ENCODE assay signal across 16 cellular contexts in the genomic region with DNA sequence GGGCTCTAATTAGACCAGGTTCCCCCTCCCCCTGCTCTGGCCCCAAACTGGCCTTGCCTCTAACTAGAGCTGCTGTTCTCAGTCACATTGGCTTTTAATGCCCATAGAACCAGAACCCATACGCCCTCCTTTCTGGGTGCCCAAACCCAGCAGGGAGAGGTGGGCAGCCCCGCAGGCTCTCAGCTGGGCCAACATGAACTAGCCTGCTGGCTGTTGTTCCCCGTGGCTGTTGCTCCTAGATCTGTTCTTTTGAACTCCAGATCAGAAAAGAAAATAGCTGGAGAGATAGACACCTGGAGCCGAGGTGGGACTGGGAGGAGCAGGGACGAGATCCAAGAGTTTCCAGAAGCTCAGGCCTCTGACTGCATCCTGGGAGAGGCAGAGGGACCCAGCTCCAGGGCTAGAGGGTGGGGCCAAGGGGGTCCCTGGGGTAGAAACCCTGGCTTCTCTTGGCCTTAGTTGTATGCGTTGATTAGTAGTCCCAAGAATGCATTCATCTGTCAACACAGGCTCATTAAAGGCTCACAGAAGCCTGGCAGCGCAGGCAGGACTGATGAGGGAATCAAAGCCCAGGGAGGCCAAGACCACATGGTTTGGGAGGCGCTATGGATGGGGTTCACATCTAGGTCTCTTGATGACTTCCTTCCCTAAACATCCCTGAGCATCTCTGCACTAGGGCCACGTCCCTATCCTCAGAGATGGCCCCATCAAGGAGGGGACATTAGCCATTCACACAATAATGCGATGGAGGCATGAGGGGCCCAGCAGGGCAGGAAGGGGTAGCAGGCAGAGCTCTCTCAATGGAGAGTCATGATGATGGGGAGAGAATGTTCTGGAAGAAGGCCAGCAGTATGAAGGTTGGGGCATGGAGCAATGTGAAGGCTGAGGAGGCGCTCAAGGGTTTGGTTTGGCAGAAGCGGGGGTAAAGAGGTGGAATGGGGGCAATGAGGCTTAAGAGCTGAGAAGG. TPM values are rescaled to one million over a fixed set of nuclear protein-coding genes. Genes with fewer than 3 reads are reported as not detected.
A peak's percentile ranks its signal among the peaks of the same experiment; 100 is the strongest.
DNase-seq lines count a peak whose midpoint lies in the region; ATAC-seq and TF ChIP-seq lines count a peak whose summit lies in the region.
"Had no signal": no experiment of that assay in that cellular context is flagged by ENCODE, and none has a peak within 500 bp of the region (broad histone marks: within the 10 kb centered on the region; RNA-seq: fewer than 3 reads in every experiment).

No MANE protein-coding gene starts in this region.

- intact Hi-C loops in left ventricle myocardium superior (cut with micrococcal nuclease), result no loop called here
- intact Hi-C loops in activated CD4-positive, alpha-beta T cell treated with anti-CD3 and anti-CD28 coated beads for 36 hours (cut with DNase I, micrococcal nuclease), result no loop called here
- intact Hi-C loops in CD4-positive, alpha-beta memory T cell (cut with micrococcal nuclease), result no loop called here

- H3K27me3 ChIP-seq in H7 (ENCODE audit: control insufficient read depth, insufficient read depth, low read length) (no peaks in the 10 kb centered on the region), SJSA1 (replicated peaks) (no peaks in the 10 kb centered on the region), osteoblast (ENCODE audit: insufficient read depth, low read length) (no peaks in the 10 kb centered on the region)
- no peaks in the 10 kb centered on the region for H3K27me3 ChIP-seq in CD4-positive, alpha-beta memory T cell (ENCODE audit: insufficient read depth, low read length)
- H3K27me3 ChIP-seq: BLaER1 treated with 17β-estradiol and CSF1 and Interleukin-3, amounts not matched to agents 10 nM and 100 nM had no signal

- no peaks in the 10 kb centered on the region for H3K9me3 Mint-ChIP-seq in activated CD4-positive, alpha-beta T cell treated with anti-CD3 and anti-CD28 coated beads for 36 hours (ENCODE audit: low read depth)
- no peaks in the 10 kb centered on the region for H3K9me3 Mint-ChIP-seq in CD4-positive, alpha-beta memory T cell
- H3K9me3 Mint-ChIP-seq: dendritic cell treated with granulocyte-macrophage colony-stimulating factor and Interleukin-4, amounts not matched to agents 40 ng/mL and 50 ng/mL, for 4 days; T-helper 1 cell treated with Interleukin-12 subunit alpha and Interleukin-12 subunit beta and Interleukin-4 antibody, amounts not matched to agents 30 μg/mL and 1 μg/mL, for 36 hours had no signal

- peak; percentile 43 for ATAC-seq in left ventricle myocardium superior
- ATAC-seq in activated CD4-positive, alpha-beta T cell treated with anti-CD3 and anti-CD28 coated beads for 36 hours, result no peak

- H3K9me3 ChIP-seq in SJSA1 (replicated peaks) (no peaks in the 10 kb centered on the region), osteoblast (ENCODE audit: low read depth, low read length) (no peaks in the 10 kb centered on the region)
- H3K9me3 ChIP-seq in CD4-positive, alpha-beta memory T cell (ENCODE audit: control insufficient read depth in 1 of 2, low read length in 2 of 2), result no peaks in the 10 kb centered on the region
- H3K9me3 ChIP-seq: BLaER1 treated with 17β-estradiol and CSF1 and Interleukin-3, amounts not matched to agents 10 nM and 100 nM had no signal

- no peak overlapping the region for H3K4me3 Mint-ChIP-seq in activated CD4-positive, alpha-beta T cell treated with anti-CD3 and anti-CD28 coated beads for 36 hours
- no peak overlapping the region for H3K4me3 Mint-ChIP-seq in CD4-positive, alpha-beta memory T cell
- H3K4me3 Mint-ChIP-seq: dendritic cell treated with granulocyte-macrophage colony-stimulating factor and Interleukin-4, amounts not matched to agents 40 ng/mL and 50 ng/mL, for 4 days; T-helper 1 cell treated with Interleukin-12 subunit alpha and Interleukin-12 subunit beta and Interleukin-4 antibody, amounts not matched to agents 30 μg/mL and 1 μg/mL, for 36 hours had no signal

- no peak overlapping the region for H3K27ac Mint-ChIP-seq in activated CD4-positive, alpha-beta T cell treated with anti-CD3 and anti-CD28 coated beads for 36 hours
- H3K27ac Mint-ChIP-seq in CD4-positive, alpha-beta memory T cell, result no peak overlapping the region
- H3K27ac Mint-ChIP-seq: dendritic cell treated with granulocyte-macrophage colony-stimulating factor and Interleukin-4, amounts not matched to agents 40 ng/mL and 50 ng/mL, for 4 days; T-helper 1 cell treated with Interleukin-12 subunit alpha and Interleukin-12 subunit beta and Interleukin-4 antibody, amounts not matched to agents 30 μg/mL and 1 μg/mL, for 36 hours had no signal

- DNase-seq in H7, result peak; percentile 84
- DNase-seq in SJSA1 (ENCODE audit: low read depth in 1 of 2, low spot score in 2 of 2), result no peak
- no peak for DNase-seq in left ventricle myocardium superior
- DNase-seq in osteoblast (ENCODE audit: insufficient read length, low spot score, missing footprints), result peak; percentile 68
- no peak for DNase-seq in NCI-H510A treated with DMSO at 0.1 percent for 48 hours (lab: John Stamatoyannopoulos, UW)
- no peak for DNase-seq in activated CD4-positive, alpha-beta T cell treated with anti-CD3 and anti-CD28 coated beads for 36 hours
- no peak for DNase-seq in NCI-H510A (lab: John Stamatoyannopoulos, UW)
- no peak for DNase-seq in CD4-positive, alpha-beta memory T cell
- DNase-seq: activated CD4-positive, alpha-beta T cell treated with anti-CD3 and anti-CD28 coated beads, Interleukin-2, amount 50 U/mL, for 48 hours; activated naive CD4-positive, alpha-beta T cell; NCI-H1092; NK-92 treated with Interleukin-12 subunit alpha and Interleukin-12 subunit beta, amount 100 ng/mL, for 24 hours had no signal

- H3K36me3 Mint-ChIP-seq in activated CD4-positive, alpha-beta T cell treated with anti-CD3 and anti-CD28 coated beads for 36 hours (ENCODE audit: low read depth), result no peaks in the 10 kb centered on the region
- H3K36me3 Mint-ChIP-seq in CD4-positive, alpha-beta memory T cell, result no peaks in the 10 kb centered on the region

- POLR2A ChIA-PET in activated CD4-positive, alpha-beta T cell treated with anti-CD3 and anti-CD28 coated beads for 36 hours (lab: Charles Lee), result no interaction called here
- POLR2A ChIA-PET in CD4-positive, alpha-beta memory T cell (lab: Charles Lee; ENCODE audit: partially characterized antibody), result no interaction called here

- H3K4me2 ChIP-seq in osteoblast (ENCODE audit: insufficient read depth, low read length), result no peak overlapping the region
- H3K4me2 ChIP-seq: BLaER1 treated with 17β-estradiol and CSF1 and Interleukin-3, amounts not matched to agents 10 nM and 100 nM had no signal

- H3K4me3 ChIP-seq in H7 (ENCODE audit: insufficient read depth, low read depth, low read length), result no peak overlapping the region
- H3K4me3 ChIP-seq in SJSA1, result no peak overlapping the region
- no peak overlapping the region for H3K4me3 ChIP-seq in osteoblast (ENCODE audit: insufficient read depth, low read length)
- H3K4me3 ChIP-seq in CD4-positive, alpha-beta memory T cell (ENCODE audit: low read length in 2 of 2), result no peak overlapping the region
- H3K4me3 ChIP-seq: BLaER1 treated with 17β-estradiol and CSF1 and Interleukin-3, amounts not matched to agents 10 nM and 100 nM had no signal

- H3K27ac ChIP-seq in SJSA1, result peak overlapping the region; percentile 95
- H3K27ac ChIP-seq in osteoblast (ENCODE audit: low read depth, low read length), result no peak overlapping the region
- H3K27ac ChIP-seq in CD4-positive, alpha-beta memory T cell (ENCODE audit: low read depth, low read length), result no peak overlapping the region
- H3K27ac ChIP-seq: BLaER1 treated with 17β-estradiol and CSF1 and Interleukin-3, amounts not matched to agents 10 nM and 100 nM had no signal

- H3K36me3 ChIP-seq in H7 (replicated peaks; ENCODE audit: control insufficient read depth, insufficient read depth, low read length) (no peaks in the 10 kb centered on the region), SJSA1 (no peaks in the 10 kb centered on the region), osteoblast (ENCODE audit: insufficient read depth, low read length) (no peaks in the 10 kb centered on the region)
- H3K36me3 ChIP-seq in CD4-positive, alpha-beta memory T cell (ENCODE audit: insufficient read depth, low read length), result no peaks in the 10 kb centered on the region
- H3K36me3 ChIP-seq: BLaER1 treated with 17β-estradiol and CSF1 and Interleukin-3, amounts not matched to agents 10 nM and 100 nM had no signal

- H3K4me1 Mint-ChIP-seq in activated CD4-positive, alpha-beta T cell treated with anti-CD3 and anti-CD28 coated beads for 36 hours, result no peaks in the 10 kb centered on the region
- no peaks in the 10 kb centered on the region for H3K4me1 Mint-ChIP-seq in CD4-positive, alpha-beta memory T cell

- no peak for TF ChIP-seq CTCF in osteoblast (IDR thresholded peaks at IDR 0.05; ENCODE audit: extremely low read depth, low read depth, low read length)

- no peaks in the 10 kb centered on the region for H3K27me3 Mint-ChIP-seq in activated CD4-positive, alpha-beta T cell treated with anti-CD3 and anti-CD28 coated beads for 36 hours
- no peaks in the 10 kb centered on the region for H3K27me3 Mint-ChIP-seq in CD4-positive, alpha-beta memory T cell

- CTCF ChIA-PET in activated CD4-positive, alpha-beta T cell treated with anti-CD3 and anti-CD28 coated beads for 36 hours (lab: Charles Lee), result no interaction called here
- CTCF ChIA-PET in CD4-positive, alpha-beta memory T cell (lab: Charles Lee; ENCODE audit: partially characterized antibody), result interaction anchor here (0.6 to 1.8 kb wide), 4 partner anchors 76 to 536 kb away, joined by 3 to 8 read pairs (median 3); no protein-coding TSS in a partner anchor

- H2AFZ ChIP-seq in osteoblast (ENCODE audit: low read length), result no peak overlapping the region

- no peaks in the 10 kb centered on the region for H3K79me2 ChIP-seq in osteoblast (ENCODE audit: insufficient read depth, low read length)

- H4K20me1 ChIP-seq in osteoblast (ENCODE audit: insufficient read depth, low read length), result no peaks in the 10 kb centered on the region
- H4K20me1 ChIP-seq: BLaER1 treated with 17β-estradiol and CSF1 and Interleukin-3, amounts not matched to agents 10 nM and 100 nM had no signal

- H3K4me1 ChIP-seq in SJSA1 (replicated peaks), result peaks cover 40% of the 10 kb centered on the region
- no peaks in the 10 kb centered on the region for H3K4me1 ChIP-seq in osteoblast (ENCODE audit: insufficient read depth, low read length)
- no peaks in the 10 kb centered on the region for H3K4me1 ChIP-seq in CD4-positive, alpha-beta memory T cell (ENCODE audit: insufficient read depth, low read length)

RNA-seq across cellular contexts. Expression of a gene that starts 1.3 kb away (rescaled TPM):
- not detected in 2 replicates for total RNA-seq in H7 (2014; rRNA removed; shearing (Covaris generic))
- 0.21 TPM in 1 of 2 replicates, not detected in the other for total RNA-seq in SJSA1 (2014; rRNA removed; shearing (Covaris generic))
- total RNA-seq in left ventricle myocardium superior (not detected), osteoblast (not detected in 2 replicates)
- not detected for total RNA-seq in activated CD4-positive, alpha-beta T cell treated with anti-CD3 and anti-CD28 coated beads for 36 hours
- total RNA-seq in CD4-positive, alpha-beta memory T cell, result not detected
- not detected for polyA plus RNA-seq in CD4-positive, alpha-beta memory T cell
- total RNA-seq: mucosa of gallbladder had no signal

RNA-seq across cellular contexts. Expression of a gene that starts 48.8 kb away (rescaled TPM):
- total RNA-seq in H7 (2014; rRNA removed; shearing (Covaris generic)), result 30.7 and 32.7 TPM in 2 replicates
- total RNA-seq in SJSA1 (2014; rRNA removed; shearing (Covaris generic)), result 55.2 and 76.1 TPM in 2 replicates
- total RNA-seq in left ventricle myocardium superior (51.4 TPM), osteoblast (13.8 and 16.3 TPM in 2 replicates)
- total RNA-seq in activated CD4-positive, alpha-beta T cell treated with anti-CD3 and anti-CD28 coated beads for 36 hours, result under 1 TPM; 0.87 to 0.91 TPM
- total RNA-seq in CD4-positive, alpha-beta memory T cell, result 1 to 10 TPM; 1.1 to 1.4 TPM
- polyA plus RNA-seq in CD4-positive, alpha-beta memory T cell, result under 1 TPM; 0.37 to 0.92 TPM

Comparison
In these comparisons a context has a peak if more than half of its experiments do, and no peak if none do; other contexts are left out.
1. DNase-seq: peak in H7 (single experiment) and osteoblast (single experiment); none in SJSA1 (0 of 2), left ventricle myocardium superior (single experiment), NCI-H510A treated with DMSO at 0.1 percent for 48 hours (single experiment), activated CD4-positive, alpha-beta T cell treated with anti-CD3 and anti-CD28 coated beads for 36 hours (single experiment), NCI-H510A (single experiment) and CD4-positive, alpha-beta memory T cell (0 of 5).